Comparison of ENCODE assay signal across 8 cellular contexts in the genomic region with DNA sequence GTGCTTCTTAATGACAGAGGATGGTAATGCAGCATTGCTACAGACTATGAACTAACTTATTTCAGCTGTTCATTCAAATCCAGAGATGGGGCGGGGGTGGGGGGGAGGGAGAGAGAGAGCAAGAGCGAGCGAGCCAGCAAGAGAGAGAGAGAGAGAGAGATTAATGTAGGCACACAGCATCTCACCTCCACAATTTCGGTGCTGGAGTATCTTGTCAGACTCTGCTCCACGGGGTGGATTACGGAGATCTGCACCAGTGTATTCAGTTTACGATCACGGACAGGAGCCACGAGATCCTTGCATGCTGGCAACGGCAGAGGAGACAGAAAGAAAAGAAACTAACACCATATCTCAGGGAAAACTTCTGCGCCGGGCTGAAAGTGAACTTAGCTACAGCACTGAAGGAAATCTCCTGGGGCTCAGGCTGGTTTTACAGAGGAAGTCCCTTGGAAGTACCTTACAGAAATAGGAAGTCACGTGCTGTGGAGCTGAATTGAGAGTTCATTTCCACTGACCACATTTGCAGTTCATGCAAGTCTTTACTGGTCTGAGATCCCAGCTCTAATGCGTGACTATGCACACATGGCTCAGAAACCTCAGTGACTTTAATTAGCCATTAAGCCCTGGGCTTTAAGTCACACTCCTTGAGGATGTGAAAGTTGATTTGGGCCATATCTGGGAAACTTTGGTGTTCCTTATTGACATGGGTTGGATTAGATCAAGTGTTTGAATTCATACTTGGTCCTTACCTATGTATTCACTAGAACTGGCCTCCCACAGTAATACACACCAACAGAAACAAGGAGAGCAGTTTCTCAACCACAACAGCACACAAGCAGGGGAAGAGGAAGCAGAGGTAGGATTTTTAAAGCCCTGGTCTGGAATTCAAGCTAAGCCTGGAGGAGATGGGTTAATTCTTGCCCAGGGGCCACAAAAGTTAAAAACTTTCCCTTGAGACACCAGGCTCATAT.
DNase-seq lines count a peak whose midpoint lies in the region; TF ChIP-seq lines count a peak whose summit lies in the region.

No MANE protein-coding gene starts in this region.

- H3K4me1 Mint-ChIP-seq in H9 = peaks cover 37 to 40% of the 10 kb centered on the region in 2 experiments
- H3K4me1 Mint-ChIP-seq in endothelial cell (ENCODE audit: unreplicated experiment) = peaks cover 36% of the 10 kb centered on the region

- H3K79me2 ChIP-seq in H9 (ENCODE audit: insufficient read depth, low read length) = no peaks in the 10 kb centered on the region

- no peak overlapping the region for H4K5ac ChIP-seq in H9 (ENCODE audit: insufficient read length, low read depth, low read length)

- no peaks in the 10 kb centered on the region for H3K27me3 Mint-ChIP-seq in H9 (ENCODE audit: low read depth)
- H3K27me3 Mint-ChIP-seq in endothelial cell (ENCODE audit: unreplicated experiment) = no peaks in the 10 kb centered on the region

- H2BK15ac ChIP-seq in H9 (ENCODE audit: low read depth, low read length) = no peak overlapping the region

- no peaks in the 10 kb centered on the region for H3K79me1 ChIP-seq in H9 (ENCODE audit: insufficient read depth, low read depth, low read length, poor library complexity, severe bottlenecking)

- H2AK5ac ChIP-seq in H9 (ENCODE audit: insufficient read length, low read length) = no peak overlapping the region

- H3K4me1 ChIP-seq in H9 (ENCODE audit: insufficient read depth, low read length) (peaks cover 5% of the 10 kb centered on the region; the same call in 1 of the 2 replicates), muscle layer of colon (ENCODE audit: insufficient read depth, low read length) (peaks cover 13% of the 10 kb centered on the region), stomach smooth muscle (ENCODE audit: control insufficient read depth, insufficient read depth, low read length) (peaks cover 9% of the 10 kb centered on the region)

- no peak overlapping the region for H4K91ac ChIP-seq in H9 (ENCODE audit: insufficient read length, low read depth, low read length)

- H3K9ac ChIP-seq in H9 (ENCODE audit: extremely low read depth, insufficient read length, low read length) (no peak overlapping the region), muscle layer of colon (ENCODE audit: low read length) (peak overlapping the region; percentile 23), stomach smooth muscle (ENCODE audit: low read length in 2 of 2) (peak overlapping the region; percentile 50 to 68)

- intact Hi-C loops in posterior vena cava (cut with DNase I) = no loop called here

- H2BK5ac ChIP-seq in H9 (ENCODE audit: insufficient read length, low read length) = no peak overlapping the region

- WGBS in H9 (ENCODE audit: extremely low coverage, insufficient read length, low lambda C conversion rate) = no CpG with 5 or more reads among the region's 14 CpGs

- no peaks in the 10 kb centered on the region for H3K9me3 Mint-ChIP-seq in H9
- H3K9me3 Mint-ChIP-seq in endothelial cell (ENCODE audit: unreplicated experiment) = no peaks in the 10 kb centered on the region

- no peaks in the 10 kb centered on the region for H3K23me2 ChIP-seq in H9 (ENCODE audit: insufficient read length, low read depth, low read length, poor library complexity, severe bottlenecking)

- H4K20me1 ChIP-seq in H9 (ENCODE audit: control insufficient read depth, insufficient read depth, insufficient read length) = no peaks in the 10 kb centered on the region

- no peak overlapping the region for H3K23ac ChIP-seq in H9 (ENCODE audit: insufficient read length, low read depth, low read length)

- H3K4me3 ChIP-seq in NB4 (ENCODE audit: low read depth, low read length) (peak overlapping the region; percentile 25), muscle layer of colon (ENCODE audit: low read depth in 1 of 2, low read length in 2 of 2) (peak overlapping the region; percentile 5 to 73), stomach smooth muscle (ENCODE audit: low read length in 2 of 2) (peak overlapping the region; percentile 72 to 77)

- H3K14ac ChIP-seq in H9 (ENCODE audit: insufficient read depth, low read length) = no peak overlapping the region

- no peak overlapping the region for H3T11ph ChIP-seq in H9 (ENCODE audit: low read length)

- H3K27ac ChIP-seq in H9 (ENCODE audit: insufficient read length, low read depth, low read length) (peak overlapping the region; percentile 0), muscle layer of colon (ENCODE audit: low read depth, low read length) (peak overlapping the region; percentile 39), stomach smooth muscle (ENCODE audit: low read length) (peak overlapping the region; percentile 53)

- H3K4ac ChIP-seq in H9 (ENCODE audit: low read depth, low read length) = no peak overlapping the region

- no peaks in the 10 kb centered on the region for H3K27me3 ChIP-seq in H9 (ENCODE audit: insufficient read depth, low read length)
- H3K27me3 ChIP-seq in muscle layer of colon (ENCODE audit: control insufficient read depth in 1 of 2, insufficient read depth in 2 of 2, low read length in 2 of 2) = no peaks in the 10 kb centered on the region
- H3K27me3 ChIP-seq in stomach smooth muscle (ENCODE audit: control insufficient read depth in 1 of 2, insufficient read depth in 2 of 2, low read length in 2 of 2) = no peaks in the 10 kb centered on the region

- TF ChIP-seq POLR2A in NB4 (IDR thresholded peaks at IDR 0.05; ENCODE audit: extremely low read depth, insufficient read length) = no peak

- TF ChIP-seq CTCF in H9 (conservative IDR thresholded peaks at IDR 0.05) = no peak
- no peak for TF ChIP-seq CTCF in NB4 (IDR thresholded peaks at IDR 0.05; ENCODE audit: low read depth, low read length)
- no peak for TF ChIP-seq CTCF in endothelial cell (IDR thresholded peaks at IDR 0.05; ENCODE audit: unreplicated experiment)

- H2BK20ac ChIP-seq in H9 (ENCODE audit: low read depth, low read length, poor library complexity, severe bottlenecking) = no peak overlapping the region

- H2BK12ac ChIP-seq in H9 (ENCODE audit: insufficient read length, low read depth, low read length) = no peak overlapping the region

- no peak overlapping the region for H4K8ac ChIP-seq in H9 (replicated peaks; ENCODE audit: insufficient read length, low read depth, low read length)

- H3K4me3 Mint-ChIP-seq in H9 = peak overlapping the region in 1 of 2 experiments; percentile 58; a peak in 3 of 5 replicates
- peak overlapping the region; percentile 81 for H3K4me3 Mint-ChIP-seq in endothelial cell (ENCODE audit: unreplicated experiment)

- H3K9me3 ChIP-seq in H9 (ENCODE audit: control insufficient read depth, low read depth, low read length) = no peaks in the 10 kb centered on the region
- H3K9me3 ChIP-seq in muscle layer of colon (ENCODE audit: low read length) = no peaks in the 10 kb centered on the region
- H3K9me3 ChIP-seq in stomach smooth muscle (ENCODE audit: control insufficient read depth in 2 of 2, low read length in 2 of 2) = no peaks in the 10 kb centered on the region

- peak overlapping the region; percentile 7 for H3K4me2 ChIP-seq in H9 (ENCODE audit: insufficient read depth, insufficient read length, low read length)

- no peak overlapping the region for H2AFZ ChIP-seq in H9 (ENCODE audit: low read length)

- H3K27ac Mint-ChIP-seq in H9 (peak overlapping the region; percentile 46 to 96 (median 58); a peak in 6 of 7 replicates), endothelial cell (ENCODE audit: unreplicated experiment) (peak overlapping the region; percentile 71)

- peak; percentile 83 for DNase-seq in ELR (ENCODE audit: low read depth)
- DNase-seq in H9 = peak; percentile 30
- peak; percentile 52 for DNase-seq in NB4 (ENCODE audit: low read depth)
- DNase-seq in activated CD8-positive, alpha-beta memory T cell treated with anti-CD3 and anti-CD28 coated beads for 24 hours = peak; percentile 85
- peak; percentile 16 for DNase-seq in endothelial cell (ENCODE audit: low spot score)
- no peak for DNase-seq in posterior vena cava (ENCODE audit: low spot score)

- no peaks in the 10 kb centered on the region for H3K36me3 Mint-ChIP-seq in H9 (ENCODE audit: insufficient read depth in 1 of 3, low read depth in 3 of 3)
- no peaks in the 10 kb centered on the region for H3K36me3 Mint-ChIP-seq in endothelial cell (ENCODE audit: low read depth, unreplicated experiment)

- no peak overlapping the region for H3K56ac ChIP-seq in H9 (ENCODE audit: insufficient read length, low read depth, low read length)

- H3K36me3 ChIP-seq in muscle layer of colon (ENCODE audit: insufficient read depth, low read length) (no peaks in the 10 kb centered on the region), stomach smooth muscle (ENCODE audit: control insufficient read depth in 2 of 2, insufficient read depth in 2 of 2, low read length in 2 of 2) (no peaks in the 10 kb centered on the region)

- no peak overlapping the region for H2BK120ac ChIP-seq in H9 (ENCODE audit: low read depth, low read length, poor library complexity, severe bottlenecking)

- no peak overlapping the region for H3K18ac ChIP-seq in H9 (ENCODE audit: insufficient read length, low read depth, low read length)

Comparison
In these comparisons a context has a peak if more than half of its experiments do, and no peak if none do; other contexts are left out.
1. H3K27ac ChIP-seq: peak in every context shown above with its lines; median percentile 53 in stomach smooth muscle; 39 in muscle layer of colon; 0 in H9.